Comparison of ENCODE assay signal across 8 cellular contexts in the genomic region with DNA sequence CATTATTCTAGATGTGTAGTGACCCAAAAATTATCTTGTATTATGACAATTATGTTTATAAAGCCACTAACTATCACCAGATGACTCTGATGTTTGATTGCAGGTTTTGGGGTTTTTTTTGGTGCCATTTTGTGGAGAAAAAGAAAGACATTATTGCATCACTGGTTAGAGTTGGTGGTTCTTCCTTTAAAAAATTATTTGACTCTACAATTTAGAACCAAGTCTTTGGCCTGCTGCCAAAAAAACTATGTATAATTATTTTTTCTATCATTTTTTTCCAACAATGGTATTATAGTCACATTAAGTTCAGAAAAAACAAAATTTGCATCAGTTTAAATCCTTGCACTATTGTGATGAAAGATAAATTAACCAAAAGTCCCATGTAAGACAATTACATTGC.
"Had no signal": no experiment of that assay in that cellular context is flagged by ENCODE, and none has a peak within 500 bp of the region (broad histone marks: within the 10 kb centered on the region; RNA-seq: fewer than 3 reads in every experiment).

No MANE protein-coding gene starts in this region.

- FAIRE-seq: G401.6, GM12878, GM12891, GM12892, GM18507, GM19239 had no signal

- DNase-seq: GDM1, GF-D8 had no signal

- H3K4me3 ChIP-seq: GM12878 had no signal
